In the genomic region with DNA sequence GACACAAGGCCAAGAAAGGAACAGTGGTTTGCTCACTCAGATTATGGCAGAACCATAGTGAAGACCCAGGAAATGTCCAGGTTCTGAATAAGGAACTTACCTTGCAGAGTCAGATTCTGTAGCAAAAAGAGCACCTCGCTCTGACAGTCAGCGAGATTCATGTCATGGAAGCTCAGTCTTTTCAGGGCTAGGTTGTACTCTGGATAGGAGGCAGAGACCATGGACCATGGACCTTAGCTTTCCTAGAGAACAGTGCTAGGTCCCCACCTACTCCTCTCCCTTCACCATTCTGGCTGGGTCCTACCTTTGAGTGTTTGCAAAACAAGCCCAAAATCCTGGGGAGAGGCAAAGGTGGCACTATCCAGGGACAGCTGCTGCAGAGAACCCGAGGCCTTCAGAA, we compare ENCODE assay signal across 1 cellular context.
TF ChIP-seq lines count a peak whose summit lies in the region.

No MANE protein-coding gene starts in this region.

TF ChIP-seq in K562, 482 proteins besides CTCF, POLR2A, EP300 and RAD21:
- TF ChIP-seq POLR2AphosphoS5 (IDR thresholded peaks at IDR 0.05; ENCODE audit: control insufficient read depth, insufficient read depth, low read depth, low read length): peak; percentile 46; the same call in 1 of the 2 replicates
- no peak for TF ChIP-seq HSF4 (CRISPR knock-in tag; IDR thresholded peaks at IDR 0.05; ENCODE audit: borderline replicate concordance)
